In genomic region chr6:8243462-8243861, GRCh38 we compare ENCODE assay signal across 1 cellular context.
TF ChIP-seq lines count a peak whose summit lies in the region.

No MANE protein-coding gene starts in this region.

TF ChIP-seq in SK-N-SH, 30 proteins besides CTCF, POLR2A, EP300 and RAD21 (continued from another document):
- no peak for TF ChIP-seq REST (IDR thresholded peaks at IDR 0.05; ENCODE audit: low read depth, low read length)
TF ChIP-seq in SK-N-SH: peak in this region for 0.
